21 cellular contexts compared by ENCODE assay signal in genomic region chr6:143468026-143468425, GRCh38. TPM values are rescaled to one million over a fixed set of nuclear protein-coding genes. Genes with fewer than 3 reads are reported as not detected.
DNase-seq lines count a peak whose midpoint lies in the region; ATAC-seq, FAIRE-seq and TF ChIP-seq lines count a peak whose summit lies in the region.
"Had no signal": no experiment of that assay in that cellular context is flagged by ENCODE, and none has a peak within 500 bp of the region (broad histone marks: within the 10 kb centered on the region; RNA-seq: fewer than 3 reads in every experiment).

No MANE protein-coding gene starts in this region.

- no peak overlapping the region for H3K9ac ChIP-seq in PC-3 (ENCODE audit: low read length)
- H3K9ac ChIP-seq: BLaER1 treated with 17β-estradiol and CSF1 and Interleukin-3, amounts not matched to agents 10 nM and 100 nM had no signal

- TF ChIP-seq CTCF in PC-3 (conservative IDR thresholded peaks at IDR 0.05; ENCODE audit: low read depth, low read length), result no peak
- TF ChIP-seq CTCF in RWPE2 (IDR thresholded peaks at IDR 0.05; ENCODE audit: poor library complexity, severe bottlenecking), result no peak

- intact Hi-C loops in PC-3 (cut with micrococcal nuclease), result no loop called here
- intact Hi-C loops in aorta (cut with DNase I), result no loop called here

- H3K4me2 ChIP-seq in PC-3 (ENCODE audit: low read length), result no peak overlapping the region
- H3K4me2 ChIP-seq: BLaER1 treated with 17β-estradiol and CSF1 and Interleukin-3, amounts not matched to agents 10 nM and 100 nM had no signal

- H3K4me1 ChIP-seq in PC-3 (ENCODE audit: insufficient read depth, low read length), result peaks cover 20% of the 10 kb centered on the region
- peaks cover 9% of the 10 kb centered on the region for H3K4me1 ChIP-seq in RWPE2 (ENCODE audit: insufficient read depth, poor library complexity, severe bottlenecking)
- H3K4me1 ChIP-seq in aorta (ENCODE audit: control insufficient read depth in 1 of 2, insufficient read depth in 2 of 2, low read length in 2 of 2), result no peaks in the 10 kb centered on the region
- H3K4me1 ChIP-seq: BE2C; BLaER1 treated with 17β-estradiol and CSF1 and Interleukin-3, amounts not matched to agents 10 nM and 100 nM had no signal

- ATAC-seq in PC-3, result peak; percentile 61
- peak; percentile 94 for ATAC-seq in RWPE2 (ENCODE audit: low read depth)
- ATAC-seq in aorta (ENCODE audit: low FRiP score), result no peak

- H3K79me2 ChIP-seq in PC-3 (ENCODE audit: low read length), result no peaks in the 10 kb centered on the region

- POLR2A ChIA-PET in PC-3 (lab: Charles Lee; ENCODE audit: unreplicated experiment), result no interaction called here

- H3K4me3 ChIP-seq in PC-3 (ENCODE audit: low read length) (no peak overlapping the region), RWPE2 (ENCODE audit: severe bottlenecking) (no peak overlapping the region), MG63 (no peak overlapping the region), aorta (ENCODE audit: low read length in 2 of 2) (no peak overlapping the region)
- H3K4me3 ChIP-seq: BLaER1 treated with 17β-estradiol and CSF1 and Interleukin-3, amounts not matched to agents 10 nM and 100 nM had no signal

- H2AFZ ChIP-seq in PC-3 (ENCODE audit: low read length), result no peak overlapping the region

- H3K36me3 ChIP-seq in PC-3 (ENCODE audit: low read depth, low read length) (peaks cover 13% of the 10 kb centered on the region; the same call in 1 of the 2 replicates), RWPE2 (ENCODE audit: low read depth) (peaks cover 44% of the 10 kb centered on the region), MG63 (no peaks in the 10 kb centered on the region; the same call in 1 of the 2 replicates), aorta (ENCODE audit: control insufficient read depth in 1 of 2, insufficient read depth in 2 of 2, low read length in 1 of 2) (peaks cover 0 to 4% of the 10 kb centered on the region in 2 donors)
- H3K36me3 ChIP-seq: BE2C had no signal

- DNase-seq in PC-3, result peak; percentile 56
- no peak for DNase-seq in RWPE2 (ENCODE audit: low spot score)
- no peak for DNase-seq in epithelial cell of prostate (ENCODE audit: low read depth, low spot score)
- no peak for DNase-seq in H4 (ENCODE audit: low spot score)
- DNase-seq in MG63, result no peak
- DNase-seq in GF-D8 (lab: John Stamatoyannopoulos, UW), result no peak
- DNase-seq in aorta, result no peak
- DNase-seq: BE2C; CD4-positive, alpha-beta T cell; CD8-positive, alpha-beta memory T cell; DMS 273 treated with DMSO at 0.1 percent for 48 hours; DMS79; EL; GDM1; GOT3; H7; HCEC 1CT had no signal

- H3K27me3 ChIP-seq in PC-3 (ENCODE audit: low read length), result no peaks in the 10 kb centered on the region
- no peaks in the 10 kb centered on the region for H3K27me3 ChIP-seq in RWPE2 (ENCODE audit: insufficient read depth, poor library complexity, severe bottlenecking)
- no peaks in the 10 kb centered on the region for H3K27me3 ChIP-seq in MG63
- H3K27me3 ChIP-seq in aorta (ENCODE audit: control insufficient read depth in 1 of 2, insufficient read depth in 2 of 2, low read length in 1 of 2), result no peaks in the 10 kb centered on the region
- H3K27me3 ChIP-seq: BE2C; BLaER1 treated with 17β-estradiol and CSF1 and Interleukin-3, amounts not matched to agents 10 nM and 100 nM had no signal

- H3K27ac ChIP-seq in PC-3 (ENCODE audit: low read length) (no peak overlapping the region), RWPE2 (ENCODE audit: poor library complexity, severe bottlenecking) (peak overlapping the region; percentile 51), epithelial cell of prostate (peak overlapping the region; percentile 26), aorta (ENCODE audit: low read depth in 1 of 2, low read length in 2 of 2) (no peak overlapping the region)
- H3K27ac ChIP-seq: BLaER1 treated with 17β-estradiol and CSF1 and Interleukin-3, amounts not matched to agents 10 nM and 100 nM had no signal

- no peaks in the 10 kb centered on the region for H4K20me1 ChIP-seq in PC-3 (ENCODE audit: low read length)
- H4K20me1 ChIP-seq: BLaER1 treated with 17β-estradiol and CSF1 and Interleukin-3, amounts not matched to agents 10 nM and 100 nM had no signal

- no peaks in the 10 kb centered on the region for H3F3A ChIP-seq in PC-3 (ENCODE audit: low read length, unreplicated experiment)

- no peaks in the 10 kb centered on the region for H3K9me2 ChIP-seq in PC-3 (replicated peaks; ENCODE audit: low read length)

- CTCF ChIA-PET in PC-3 (lab: Charles Lee), result no interaction called here

- BruUV-seq in PC-3 (replicated peaks; lab: Mats Ljungman, UMichigan), result no TSS peak

- peak; percentile 43 for FAIRE-seq in islet of Langerhans (lab: Jason Lieb, UNC)
- FAIRE-seq: D721Med, GM18507 had no signal

- no peaks in the 10 kb centered on the region for H3K9me3 ChIP-seq in PC-3 (ENCODE audit: low read length)
- no peaks in the 10 kb centered on the region for H3K9me3 ChIP-seq in RWPE2 (ENCODE audit: severe bottlenecking)
- H3K9me3 ChIP-seq in MG63, result no peaks in the 10 kb centered on the region
- no peaks in the 10 kb centered on the region for H3K9me3 ChIP-seq in aorta (ENCODE audit: control insufficient read depth, low read length)
- H3K9me3 ChIP-seq: BE2C; BLaER1 treated with 17β-estradiol and CSF1 and Interleukin-3, amounts not matched to agents 10 nM and 100 nM had no signal

RNA-seq across cellular contexts. Expression of gene PEX3, which starts 17.4 kb away (rescaled TPM):
- total RNA-seq in PC-3 (2014; rRNA removed), result 17.5 and 23.8 TPM in 2 replicates
- total RNA-seq in H4 (2014; rRNA removed; shearing (Covaris generic)), result 6.9 and 14.9 TPM in 2 replicates
- total RNA-seq in MG63 (2014; rRNA removed; shearing (Covaris generic); ENCODE audit: low replicate concordance), result 13.6 and 24.8 TPM in 2 replicates
- total RNA-seq in aorta, result 10 to 100 TPM; 16.5 to 26.1 TPM
- 10 to 100 TPM in 1 of 2 donors, 1 to 10 TPM in 1; 5.0 to 10.9 TPM for polyA plus RNA-seq in aorta

RNA-seq across cellular contexts. Expression of gene ADAT2, which starts 17.5 kb away (rescaled TPM):
- 5.1 and 8.1 TPM in 2 replicates for total RNA-seq in PC-3 (2014; rRNA removed)
- 1.7 and 4.5 TPM in 2 replicates for total RNA-seq in H4 (2014; rRNA removed; shearing (Covaris generic))
- total RNA-seq in MG63 (2014; rRNA removed; shearing (Covaris generic); ENCODE audit: low replicate concordance), result 2.6 and 3.0 TPM in 2 replicates
- total RNA-seq in aorta, result 1 to 10 TPM; 5.4 to 9.1 TPM
- polyA plus RNA-seq in aorta, result 1 to 10 TPM; 1.0 to 8.0 TPM

RNA-seq across cellular contexts. Expression of gene FUCA2, which starts 43.5 kb away (rescaled TPM):
- total RNA-seq in PC-3 (2014; rRNA removed) (49.9 and 52.8 TPM in 2 replicates), aorta (10 to 100 TPM; 34.1 to 36.6 TPM)
- 68.2 and 72.8 TPM in 2 replicates for total RNA-seq in H4 (2014; rRNA removed; shearing (Covaris generic))
- total RNA-seq in MG63 (2014; rRNA removed; shearing (Covaris generic); ENCODE audit: low replicate concordance), result 45.9 and 69.0 TPM in 2 replicates
- 10 to 100 TPM; 17.4 to 19.6 TPM for polyA plus RNA-seq in aorta

Comparison
In these comparisons a context has a peak if more than half of its experiments do, and no peak if none do; other contexts are left out.
1. H3K27ac ChIP-seq: peak in RWPE2 (single experiment) and epithelial cell of prostate (single experiment); none in PC-3 (single experiment) and aorta (0 of 2).